Comparison of ENCODE assay signal across 15 cellular contexts in genomic region chr12:84955298-84955697, GRCh38. TPM values are rescaled to one million over a fixed set of nuclear protein-coding genes. Genes with fewer than 3 reads are reported as not detected.
DNase-seq lines count a peak whose midpoint lies in the region; ATAC-seq and TF ChIP-seq lines count a peak whose summit lies in the region.
"Had no signal": no experiment of that assay in that cellular context is flagged by ENCODE, and none has a peak within 500 bp of the region (broad histone marks: within the 10 kb centered on the region; RNA-seq: fewer than 3 reads in every experiment).

No MANE protein-coding gene starts in this region.

- H3K9ac ChIP-seq in GM23248: no peak overlapping the region
- no peak overlapping the region for H3K9ac ChIP-seq in adipocyte (ENCODE audit: low read length)
- H3K9ac ChIP-seq in mesenchymal stem cell (ENCODE audit: low read length): no peak overlapping the region

- H3K9me2 ChIP-seq in GM23248 (ENCODE audit: insufficient read depth): no peaks in the 10 kb centered on the region

- H4K8ac ChIP-seq in mesenchymal stem cell (ENCODE audit: low read length): no peak overlapping the region

- H2BK120ac ChIP-seq in mesenchymal stem cell (ENCODE audit: low read depth, low read length): no peak overlapping the region

- no peak overlapping the region for H2AFZ ChIP-seq in GM23248
- no peak overlapping the region for H2AFZ ChIP-seq in mesenchymal stem cell (ENCODE audit: low read depth, low read length)
- H2AFZ ChIP-seq: GM23338 had no signal

- no peak overlapping the region for H3K18ac ChIP-seq in mesenchymal stem cell (ENCODE audit: low read depth in 1 of 2, low read length in 2 of 2)

- TF ChIP-seq CTCF in epithelial cell of esophagus (IDR thresholded peaks at IDR 0.05; ENCODE audit: insufficient read depth, low read depth, low read length, missing control alignments) (no peak), heart left ventricle (IDR thresholded peaks at IDR 0.05) (no peak)

- H3K23ac ChIP-seq in mesenchymal stem cell (ENCODE audit: low read length in 2 of 2): no peak overlapping the region

- no peak overlapping the region for H2BK15ac ChIP-seq in mesenchymal stem cell (ENCODE audit: low read depth, poor library complexity, severe bottlenecking)

- H3K27ac ChIP-seq in GM23248 (no peak overlapping the region), mesenchymal stem cell (ENCODE audit: low read length, poor library complexity, severe bottlenecking) (no peak overlapping the region), heart left ventricle (no peak overlapping the region)
- H3K27ac ChIP-seq: A549, C4-2B had no signal

- no peak overlapping the region for H2BK12ac ChIP-seq in mesenchymal stem cell (ENCODE audit: low read length in 2 of 2)

- no peaks in the 10 kb centered on the region for H3K79me2 ChIP-seq in GM23248 (ENCODE audit: insufficient read depth)

- no peaks in the 10 kb centered on the region for H4K20me1 ChIP-seq in GM23248 (ENCODE audit: insufficient read depth)

- ATAC-seq in heart left ventricle (no peak), GM21737 (IDR thresholded peaks at IDR 0.05; ENCODE audit: unreplicated experiment) (no peak)
- ATAC-seq: A549, GM23338 had no signal

- WGBS in GM23248 (ENCODE audit: low coverage in 1 of 2, low lambda C conversion rate in 2 of 2, missing lambda C conversion rate in 2 of 2), 2 experiments: 50 to 55% methylated on average over 4 of the region's 4 CpGs
- WGBS in mesenchymal stem cell: 50% methylated on average over 2 of the region's 4 CpGs
- WGBS in heart left ventricle, 4 donors: 62 to 67% (median 66%) methylated on average over 4 of the region's 4 CpGs

- no peak overlapping the region for H3K4ac ChIP-seq in mesenchymal stem cell (ENCODE audit: low read depth in 1 of 2, low read length in 2 of 2)

- peak; percentile 58 for DNase-seq in GM23248
- peak; percentile 22 for DNase-seq in adipocyte (ENCODE audit: low read depth)
- peak; percentile 30 for DNase-seq in epithelial cell of esophagus (ENCODE audit: low read depth)
- DNase-seq in mesenchymal stem cell: peak; percentile 46
- no peak for DNase-seq in heart left ventricle
- no peak for DNase-seq in kidney glomerular epithelial cell (lab: John Stamatoyannopoulos, UW)
- DNase-seq: BE2C; CD4-positive, alpha-beta memory T cell; DND-41; GF-D8; H9 had no signal

- H3K14ac ChIP-seq in mesenchymal stem cell (ENCODE audit: low read length in 2 of 2): no peak overlapping the region

- H3K4me3 ChIP-seq in GM23248 (no peak overlapping the region), adipocyte (ENCODE audit: low read length) (no peak overlapping the region), epithelial cell of esophagus (ENCODE audit: low read length) (no peak overlapping the region), mesenchymal stem cell (ENCODE audit: insufficient read depth in 1 of 2, low read depth in 1 of 2, low read length in 2 of 2) (no peak overlapping the region), heart left ventricle (no peak overlapping the region)
- H3K4me3 ChIP-seq: A549, GM23338 had no signal

- H3K9me3 ChIP-seq in GM23248 (ENCODE audit: low read depth) (no peaks in the 10 kb centered on the region), adipocyte (ENCODE audit: control insufficient read depth, low read length) (peaks cover 2% of the 10 kb centered on the region), mesenchymal stem cell (ENCODE audit: control insufficient read depth, low read length) (no peaks in the 10 kb centered on the region), heart left ventricle (peaks cover 0 to 3% (median 0%) of the 10 kb centered on the region in 12 donors)
- H3K9me3 ChIP-seq: A549, BE2C had no signal

- H2AK5ac ChIP-seq in mesenchymal stem cell (ENCODE audit: low read length, severe bottlenecking): no peak overlapping the region

- no peak overlapping the region for H3K4me2 ChIP-seq in GM23248 (ENCODE audit: unreplicated experiment)
- H3K4me2 ChIP-seq in mesenchymal stem cell (ENCODE audit: low read length, poor library complexity, severe bottlenecking): no peak overlapping the region
- H3K4me2 ChIP-seq: A549, GM23338 had no signal

- H3K4me1 ChIP-seq in GM23248 (ENCODE audit: insufficient read depth): no peaks in the 10 kb centered on the region
- H3K4me1 ChIP-seq in adipocyte (ENCODE audit: control insufficient read depth, insufficient read depth, low read length): no peaks in the 10 kb centered on the region
- no peaks in the 10 kb centered on the region for H3K4me1 ChIP-seq in mesenchymal stem cell (ENCODE audit: control insufficient read depth, insufficient read depth, low read depth, low read length)
- H3K4me1 ChIP-seq in heart left ventricle: no peaks in the 10 kb centered on the region
- H3K4me1 ChIP-seq: A549, BE2C had no signal

- H3K36me3 ChIP-seq in GM23248 (ENCODE audit: low read depth) (no peaks in the 10 kb centered on the region), adipocyte (ENCODE audit: control insufficient read depth, insufficient read depth, low read length, severe bottlenecking) (no peaks in the 10 kb centered on the region), mesenchymal stem cell (ENCODE audit: control insufficient read depth in 1 of 2, insufficient read depth in 2 of 2, low read depth in 1 of 2, low read length in 2 of 2) (no peaks in the 10 kb centered on the region), heart left ventricle (no peaks in the 10 kb centered on the region)
- H3K36me3 ChIP-seq: BE2C had no signal

- H3K79me1 ChIP-seq in mesenchymal stem cell (replicated peaks; ENCODE audit: low read length, poor library complexity, severe bottlenecking): no peaks in the 10 kb centered on the region

- H4K91ac ChIP-seq in mesenchymal stem cell (ENCODE audit: low read length): no peak overlapping the region

- in situ Hi-C loops in GM23248 (cut with MboI): no loop called here

- no peak for TF ChIP-seq POLR2A in heart left ventricle (IDR thresholded peaks at IDR 0.05)

- intact Hi-C loops in heart left ventricle (cut with DNase I): no loop called here

- no peaks in the 10 kb centered on the region for H3F3A ChIP-seq in GM23248 (ENCODE audit: insufficient read depth)

- H3K27me3 ChIP-seq in GM23248 (replicated peaks; ENCODE audit: insufficient read depth): no peaks in the 10 kb centered on the region
- no peaks in the 10 kb centered on the region for H3K27me3 ChIP-seq in adipocyte (replicated peaks; ENCODE audit: control insufficient read depth, insufficient read depth, low read length)
- H3K27me3 ChIP-seq in mesenchymal stem cell (ENCODE audit: control insufficient read depth in 1 of 2, insufficient read depth in 1 of 2, low read length in 2 of 2): no peaks in the 10 kb centered on the region
- no peaks in the 10 kb centered on the region for H3K27me3 ChIP-seq in heart left ventricle

- H2BK5ac ChIP-seq in mesenchymal stem cell (ENCODE audit: low read depth, low read length, poor library complexity, severe bottlenecking): no peak overlapping the region

RNA-seq across cellular contexts. Expression of gene SLC6A15, which starts 42.7 kb away (rescaled TPM):
- 2.6 and 3.2 TPM in 2 replicates for total RNA-seq in GM23248 (2014; rRNA removed; shearing (Covaris generic))
- polyA plus RNA-seq in GM23248 (2016; fragmentation: Nextera tagmentation; extraction: Ambion mirVana) (2.0 and 3.4 TPM in 2 replicates), heart left ventricle (not detected)
- 20.0 TPM for polyA plus RNA-seq in mesenchymal stem cell (2013, experiment 1 of 2)
- 19.2 TPM for polyA plus RNA-seq in mesenchymal stem cell (2013, experiment 2 of 2)
- total RNA-seq in heart left ventricle: not detected
- total RNA-seq: CD4-positive, alpha-beta memory T cell had no signal
- polyA plus RNA-seq: CD4-positive, alpha-beta memory T cell had no signal

Comparison
In these comparisons a context has a peak if more than half of its experiments do, and no peak if none do; other contexts are left out.
1. DNase-seq: peak in GM23248 (single experiment), adipocyte (single experiment), epithelial cell of esophagus (single experiment) and mesenchymal stem cell (single experiment); none in heart left ventricle (0 of 5) and kidney glomerular epithelial cell (single experiment).